Comparison of ENCODE assay signal across 18 cellular contexts in the genomic region with DNA sequence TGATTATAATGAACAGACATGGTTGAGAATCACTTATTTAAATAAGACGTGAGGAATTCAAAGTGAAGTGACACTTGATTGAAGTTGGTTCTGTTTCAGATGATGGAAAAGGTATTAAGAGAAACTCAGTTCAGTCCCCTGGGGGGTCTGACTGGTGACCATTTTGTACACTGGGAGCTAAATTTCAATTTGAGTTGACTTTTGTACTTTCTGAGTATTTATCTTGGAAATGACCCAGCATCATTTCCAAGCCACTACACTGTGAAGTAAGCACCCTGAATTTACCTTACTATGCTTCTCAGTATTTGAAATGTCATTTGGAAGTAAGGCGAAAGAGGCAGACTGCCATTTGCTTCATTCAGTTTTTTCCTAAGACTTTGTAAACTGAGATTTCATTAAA.
A peak's percentile ranks its signal among the peaks of the same experiment; 100 is the strongest.
DNase-seq lines count a peak whose midpoint lies in the region; ATAC-seq, FAIRE-seq and TF ChIP-seq lines count a peak whose summit lies in the region.
"Had no signal": no experiment of that assay in that cellular context is flagged by ENCODE, and none has a peak within 500 bp of the region (broad histone marks: within the 10 kb centered on the region; RNA-seq: fewer than 3 reads in every experiment).

No MANE protein-coding gene starts in this region.

- H3K36me3 ChIP-seq in SK-N-MC (ENCODE audit: insufficient read depth, low read length) (0 out of 2 replicates have a peak, but pooled peaks cover 3% of the 10 kb centered on the region), pancreas (peaks cover 0 to 2% (median 0%) of the 10 kb centered on the region in 3 donors)

- no peaks in the 10 kb centered on the region for H3K27me3 Mint-ChIP-seq in activated naive CD4-positive, alpha-beta T cell treated with anti-CD3 and anti-CD28 coated beads, Interleukin-2, amount 50 U/mL, for 24 hours
- H3K27me3 Mint-ChIP-seq in immature natural killer cell (ENCODE audit: low read depth in 3 of 3) = peaks cover 0 to 5% (median 4%) of the 10 kb centered on the region in 3 donors
- H3K27me3 Mint-ChIP-seq: IgD-negative memory B cell had no signal

- 77 to 82% methylated on average over 2 of the region's 2 CpGs for WGBS in pancreas, 2 donors

- intact Hi-C loops in pancreas (cut with DNase I) = no loop called here

- no peak overlapping the region for H3K9ac ChIP-seq in SK-N-MC (ENCODE audit: insufficient read length)

- H3K9me3 ChIP-seq in SK-N-MC (ENCODE audit: low read depth, low read length) = no peaks in the 10 kb centered on the region
- no peaks in the 10 kb centered on the region for H3K9me3 ChIP-seq in pancreas

- TF ChIP-seq CTCF in pancreas (IDR thresholded peaks at IDR 0.05) = no peak

- H3K4me3 ChIP-seq in SK-N-MC (no peak overlapping the region), pancreas (no peak overlapping the region)

- peaks cover 0 to 4% (median 0%) of the 10 kb centered on the region in 3 donors for H3K4me1 ChIP-seq in pancreas

- H3K27ac Mint-ChIP-seq in activated naive CD4-positive, alpha-beta T cell treated with anti-CD3 and anti-CD28 coated beads, Interleukin-2, amount 50 U/mL, for 24 hours = peak overlapping the region; percentile 24
- peak overlapping the region in 4 of 6 donors; percentile 23 to 64 (median 48) for H3K27ac Mint-ChIP-seq in immature natural killer cell

- H3K27ac ChIP-seq in SK-N-MC (0 out of 2 replicates have a peak overlapping the region, but pooled peaks have one; percentile 7), pancreas (no peak overlapping the region)
- H3K27ac ChIP-seq: C4-2B had no signal

- peaks cover 22% of the 10 kb centered on the region for H3K36me3 Mint-ChIP-seq in activated naive CD4-positive, alpha-beta T cell treated with anti-CD3 and anti-CD28 coated beads, Interleukin-2, amount 50 U/mL, for 24 hours
- H3K36me3 Mint-ChIP-seq in immature natural killer cell = peaks cover 8 to 25% (median 14%) of the 10 kb centered on the region in 3 donors

- no peaks in the 10 kb centered on the region for H3K9me3 Mint-ChIP-seq in activated naive CD4-positive, alpha-beta T cell treated with anti-CD3 and anti-CD28 coated beads, Interleukin-2, amount 50 U/mL, for 24 hours
- no peaks in the 10 kb centered on the region for H3K9me3 Mint-ChIP-seq in immature natural killer cell
- H3K9me3 Mint-ChIP-seq: IgD-negative memory B cell had no signal

- H3K4me1 Mint-ChIP-seq in activated naive CD4-positive, alpha-beta T cell treated with anti-CD3 and anti-CD28 coated beads, Interleukin-2, amount 50 U/mL, for 24 hours = peaks cover 54% of the 10 kb centered on the region
- peaks cover 31 to 75% of the 10 kb centered on the region in 2 donors for H3K4me1 Mint-ChIP-seq in immature natural killer cell

- no peaks in the 10 kb centered on the region for H3K27me3 ChIP-seq in pancreas

- DNase-seq in activated naive CD4-positive, alpha-beta T cell treated with Interleukin-2 at 50 U/mL for 16 hours = no peak
- DNase-seq in SK-N-MC (ENCODE audit: low read depth, low spot score) (no peak), immature natural killer cell (no peak), pancreas (no peak), AG08395 (ENCODE audit: low spot score) (no peak)
- DNase-seq: COR-L47, EL, Kasumi-1, NCI-H1436 treated with DMSO at 0.1 percent for 48 hours, NCI-H2029 treated with DMSO at 0.1 percent for 48 hours, NCI-H510A treated with DMSO at 0.1 percent for 48 hours had no signal

- ATAC-seq in pancreas (peak in 3 of 4 donors; percentile 30 to 67 (median 34)), GM21737 (IDR thresholded peaks at IDR 0.05; ENCODE audit: unreplicated experiment) (no peak), GM18909 (IDR thresholded peaks at IDR 0.05; ENCODE audit: poor library complexity, unreplicated experiment) (no peak)
- ATAC-seq: Panc1 had no signal

- no peak overlapping the region for H3K4me3 Mint-ChIP-seq in activated naive CD4-positive, alpha-beta T cell treated with anti-CD3 and anti-CD28 coated beads, Interleukin-2, amount 50 U/mL, for 24 hours
- H3K4me3 Mint-ChIP-seq in immature natural killer cell = no peak overlapping the region
- H3K4me3 Mint-ChIP-seq: IgD-negative memory B cell had no signal

- no peak for FAIRE-seq in pancreas (lab: Jason Lieb, UNC)
- FAIRE-seq: H54 had no signal

Comparison
In these comparisons a context has a peak if more than half of its experiments do, and no peak if none do; other contexts are left out.
1. ATAC-seq: peak in pancreas (3 of 4); none in GM21737 (single experiment) and GM18909 (single experiment).